15 cellular contexts compared by ENCODE assay signal in genomic region chr1:61116421-61116820, GRCh38. TPM values are rescaled to one million over a fixed set of nuclear protein-coding genes. Genes with fewer than 3 reads are reported as not detected.
DNase-seq lines count a peak whose midpoint lies in the region; ATAC-seq and TF ChIP-seq lines count a peak whose summit lies in the region.
"Had no signal": no experiment of that assay in that cellular context is flagged by ENCODE, and none has a peak within 500 bp of the region (broad histone marks: within the 10 kb centered on the region; RNA-seq: fewer than 3 reads in every experiment).

No MANE protein-coding gene starts in this region.

- H3K27me3 ChIP-seq in heart right ventricle, result no peaks in the 10 kb centered on the region
- H3K27me3 ChIP-seq: body of pancreas, pancreas had no signal

- H3K27ac Mint-ChIP-seq in mesothelial cell of epicardium, result peak overlapping the region; percentile 90
- H3K27ac Mint-ChIP-seq: IgD-negative memory B cell, immature natural killer cell had no signal

- H3K36me3 ChIP-seq in heart right ventricle, result no peaks in the 10 kb centered on the region
- H3K36me3 ChIP-seq: pancreas, WERI-Rb-1 had no signal

- 13 to 17% methylated on average over 6 of the region's 6 CpGs for whole genome bisulfite sequencing in heart right ventricle, 2 donors

- no peak overlapping the region for H3K4me3 ChIP-seq in heart right ventricle
- H3K4me3 ChIP-seq: body of pancreas, pancreas had no signal

- no peak for TF ChIP-seq CTCF in heart right ventricle (IDR thresholded peaks at IDR 0.05)
- no peak for TF ChIP-seq CTCF in mesothelial cell of epicardium (IDR thresholded peaks at IDR 0.05; ENCODE audit: unreplicated experiment)

- peak overlapping the region in 9 of 10 donors; percentile 13 to 78 (median 59) for H3K27ac ChIP-seq in heart right ventricle
- H3K27ac ChIP-seq: pancreas, WERI-Rb-1 had no signal

- H3K9me3 ChIP-seq in heart right ventricle, result no peaks in the 10 kb centered on the region
- H3K9me3 ChIP-seq: body of pancreas, pancreas had no signal

- intact Hi-C loops in heart right ventricle (cut with DNase I), result loop anchor here in 1 of 10 donors (5.0 kb wide), 1 partner anchor 34 kb away; the partner anchor contains the start of gene NFIA
- intact Hi-C loops in cardiac septum (cut with DNase I), result no loop called here

- peaks cover 9 to 82% (median 59%) of the 10 kb centered on the region in 9 donors for H3K4me1 ChIP-seq in heart right ventricle

- H3K4me3 Mint-ChIP-seq in mesothelial cell of epicardium, result no peak overlapping the region
- H3K4me3 Mint-ChIP-seq: immature natural killer cell had no signal

- H3K27me3 Mint-ChIP-seq in mesothelial cell of epicardium (ENCODE audit: low read depth), result no peaks in the 10 kb centered on the region

- DNase-seq in heart right ventricle, result no peak
- DNase-seq in cardiac septum (ENCODE audit: low spot score), result no peak
- peak; percentile 95 to 98 for DNase-seq in erythroblast (lab: John Stamatoyannopoulos, UW)
- DNase-seq in mesothelial cell of epicardium (ENCODE audit: low spot score in 2 of 2, unreplicated experiment in 2 of 2), result no peak
- no peak for DNase-seq in putamen (ENCODE audit: low spot score)
- DNase-seq in amniotic stem cell (lab: John Stamatoyannopoulos, UW), result no peak
- DNase-seq in SK-N-DZ (ENCODE audit: low spot score), result no peak
- DNase-seq: activated gamma-delta T cell treated with Interleukin-2 at 50 U/mL for 16 hours, body of pancreas, immature natural killer cell, NCI-H1105, pancreas, WERI-Rb-1 had no signal

- peak; percentile 85 for TF ChIP-seq POLR2A in erythroblast (IDR thresholded peaks at IDR 0.05; ENCODE audit: low read length)

- ATAC-seq in heart right ventricle, result peak in 6 of 8 donors; percentile 19 to 61 (median 34)
- ATAC-seq in activated CD4-positive, CD25-positive, alpha-beta regulatory T cell treated with anti-CD3 and anti-CD28 coated beads, Interleukin-2, amount 50 U/mL, for 24 hours, result no peak
- ATAC-seq: body of pancreas, pancreas had no signal

- peaks cover 62% of the 10 kb centered on the region for H3K4me1 Mint-ChIP-seq in mesothelial cell of epicardium
- H3K4me1 Mint-ChIP-seq: IgD-negative memory B cell, immature natural killer cell had no signal

- H3K36me3 Mint-ChIP-seq in mesothelial cell of epicardium, result peaks cover 15% of the 10 kb centered on the region
- H3K36me3 Mint-ChIP-seq: IgD-negative memory B cell had no signal

- peaks cover 4% of the 10 kb centered on the region for H3K9me3 Mint-ChIP-seq in mesothelial cell of epicardium
- H3K9me3 Mint-ChIP-seq: immature natural killer cell had no signal

RNA-seq across cellular contexts. Expression of gene NFIA, which starts 34.1 kb away (rescaled TPM):
- total RNA-seq in heart right ventricle (100 to 1,000 TPM in 4 of 10 donors, 10 to 100 TPM in 6; 82.4 to 117 (median 97.5) TPM), cardiac septum (78.6 TPM), mesothelial cell of epicardium (152 to 163 TPM (median 162 TPM) in 3 replicates)
- polyA plus RNA-seq in heart right ventricle, result 10 to 100 TPM; 11.2 to 24.9 TPM
- 0.93 and 1.3 TPM in 2 replicates for polyA plus RNA-seq in SK-N-DZ (2014; cell fraction: cytosol; rRNA removed)
- 0.22 and 0.55 TPM in 2 replicates for polyA plus RNA-seq in SK-N-DZ (2014; cell fraction: nucleus; rRNA removed)

Comparison
In these comparisons a context has a peak if more than half of its experiments do, and no peak if none do; other contexts are left out.
1. ATAC-seq: peak in heart right ventricle (6 of 8); none in activated CD4-positive, CD25-positive, alpha-beta regulatory T cell treated with anti-CD3 and anti-CD28 coated beads, Interleukin-2, amount 50 U/mL, for 24 hours (0 of 2).
2. DNase-seq: peak in erythroblast (2 of 2); none in heart right ventricle (0 of 2), cardiac septum (single experiment), mesothelial cell of epicardium (0 of 2), putamen (single experiment), amniotic stem cell (single experiment) and SK-N-DZ (single experiment).